In genomic region chr12:64737539-64737938, GRCh38 we compare ENCODE assay signal across 13 cellular contexts. TPM values are rescaled to one million over a fixed set of nuclear protein-coding genes. Genes with fewer than 3 reads are reported as not detected.
DNase-seq lines count a peak whose midpoint lies in the region; ATAC-seq and TF ChIP-seq lines count a peak whose summit lies in the region.
"Had no signal": no experiment of that assay in that cellular context is flagged by ENCODE, and none has a peak within 500 bp of the region (broad histone marks: within the 10 kb centered on the region; RNA-seq: fewer than 3 reads in every experiment).

No MANE protein-coding gene starts in this region.

- H3K36me3 ChIP-seq in tibial nerve (peaks cover 2 to 93% (median 3%) of the 10 kb centered on the region in 3 donors), lower lobe of right lung (peaks cover 96% of the 10 kb centered on the region)

- ATAC-seq in T-cell (replicated peaks in 1 of 4) = peak; percentile 54 to 87 (median 74)
- peak; percentile 84 for ATAC-seq in activated naive CD8-positive, alpha-beta T cell treated with anti-CD3 and anti-CD28 coated beads, Interleukin-2, amount 10 ng/mL, durations not matched to agents 7 days and 5 days (ENCODE audit: low read depth)
- ATAC-seq in lower lobe of right lung = no peak
- ATAC-seq in GM21825 (IDR thresholded peaks at IDR 0.05; ENCODE audit: unreplicated experiment) = no peak
- ATAC-seq: heart right ventricle had no signal

- TF ChIP-seq EP300 in tibial nerve (IDR thresholded peaks at IDR 0.05) = no peak

- H3K9me3 ChIP-seq in tibial nerve = no peaks in the 10 kb centered on the region
- no peaks in the 10 kb centered on the region for H3K9me3 ChIP-seq in lower lobe of right lung
- H3K9me3 ChIP-seq: heart right ventricle had no signal

- POLR2A ChIA-PET in T-cell (lab: Charles Lee) = interaction anchor here in 1 of 2 donors (0.6 kb wide), 1 partner anchor 69 kb away, joined by 6 read pairs; no protein-coding TSS in a partner anchor
- POLR2A ChIA-PET in activated naive CD8-positive, alpha-beta T cell treated with anti-CD3 and anti-CD28 coated beads, Interleukin-2, amount 10 ng/mL, durations not matched to agents 7 days and 5 days (lab: Charles Lee) = no interaction called here

- no peak for TF ChIP-seq POLR2A in tibial nerve (IDR thresholded peaks at IDR 0.05)

- intact Hi-C loops in lower lobe of right lung (cut with DNase I) = no loop called here

- H3K36me3 Mint-ChIP-seq in T-cell = peaks cover 72% of the 10 kb centered on the region
- peaks cover 45% of the 10 kb centered on the region for H3K36me3 Mint-ChIP-seq in activated naive CD8-positive, alpha-beta T cell treated with anti-CD3 and anti-CD28 coated beads, Interleukin-2, amount 10 ng/mL, durations not matched to agents 7 days and 5 days

- H3K27me3 ChIP-seq in tibial nerve (no peaks in the 10 kb centered on the region), lower lobe of right lung (ENCODE audit: low read depth) (no peaks in the 10 kb centered on the region)
- H3K27me3 ChIP-seq: heart right ventricle had no signal

- no peaks in the 10 kb centered on the region for H3K9me3 Mint-ChIP-seq in T-cell
- no peaks in the 10 kb centered on the region for H3K9me3 Mint-ChIP-seq in activated naive CD8-positive, alpha-beta T cell treated with anti-CD3 and anti-CD28 coated beads, Interleukin-2, amount 10 ng/mL, durations not matched to agents 7 days and 5 days
- H3K9me3 Mint-ChIP-seq: CD14-positive monocyte; dendritic cell treated with granulocyte-macrophage colony-stimulating factor and Interleukin-4, amounts not matched to agents 40 ng/mL and 50 ng/mL, for 4 days had no signal

- no peak overlapping the region for H3K4me3 Mint-ChIP-seq in T-cell
- no peak overlapping the region for H3K4me3 Mint-ChIP-seq in activated naive CD8-positive, alpha-beta T cell treated with anti-CD3 and anti-CD28 coated beads, Interleukin-2, amount 10 ng/mL, durations not matched to agents 7 days and 5 days
- H3K4me3 Mint-ChIP-seq: CD14-positive monocyte; dendritic cell treated with granulocyte-macrophage colony-stimulating factor and Interleukin-4, amounts not matched to agents 40 ng/mL and 50 ng/mL, for 4 days had no signal

- H3K27ac ChIP-seq in tibial nerve = no peak overlapping the region
- H3K27ac ChIP-seq in lower lobe of right lung = no peak overlapping the region
- H3K27ac ChIP-seq: heart right ventricle had no signal

- CTCF ChIA-PET in T-cell (lab: Charles Lee) = interaction anchor here in 1 of 2 donors (0.6 to 1.0 kb wide), 3 partner anchors 39 to 131 kb away, joined by 3 to 5 read pairs (median 3); no protein-coding TSS in a partner anchor

- TF ChIP-seq CTCF in tibial nerve (IDR thresholded peaks at IDR 0.05) (no peak), lower lobe of right lung (IDR thresholded peaks at IDR 0.05) (no peak), GM10266 (IDR thresholded peaks at IDR 0.05; ENCODE audit: control insufficient read depth, insufficient read depth, low read depth, missing control alignments) (no peak)

- DNase-seq in stimulated activated naive CD4-positive, alpha-beta T cell treated with Interleukin-2 at 50 U/mL for 16 hours (lab: John Stamatoyannopoulos, UW) = peak; percentile 24
- no peak for DNase-seq in stimulated activated naive CD4-positive, alpha-beta T cell (lab: John Stamatoyannopoulos, UW)
- DNase-seq in T-cell = peak in 9 of 34 experiments; percentile 4 to 26 (median 14)
- no peak for DNase-seq in activated naive CD8-positive, alpha-beta T cell treated with anti-CD3 and anti-CD28 coated beads, Interleukin-2, amount 10 ng/mL, durations not matched to agents 7 days and 5 days
- no peak for DNase-seq in tibial nerve (ENCODE audit: low spot score in 2 of 2)
- no peak for DNase-seq in lower lobe of right lung
- DNase-seq in GM10266 (ENCODE audit: extremely low spot score) = no peak
- DNase-seq: activated CD8-positive, alpha-beta memory T cell treated with anti-CD3 and anti-CD28 coated beads, Interleukin-2, amount 50 U/mL, for 4 hours; heart right ventricle; NCI-H187 had no signal

- H3K4me1 Mint-ChIP-seq in T-cell = peaks cover 9 to 14% (median 11%) of the 10 kb centered on the region in 3 donors
- H3K4me1 Mint-ChIP-seq in activated naive CD8-positive, alpha-beta T cell treated with anti-CD3 and anti-CD28 coated beads, Interleukin-2, amount 10 ng/mL, durations not matched to agents 7 days and 5 days = peaks cover 17% of the 10 kb centered on the region

- no peaks in the 10 kb centered on the region for H3K27me3 Mint-ChIP-seq in T-cell
- H3K27me3 Mint-ChIP-seq in activated naive CD8-positive, alpha-beta T cell treated with anti-CD3 and anti-CD28 coated beads, Interleukin-2, amount 10 ng/mL, durations not matched to agents 7 days and 5 days = no peaks in the 10 kb centered on the region
- H3K27me3 Mint-ChIP-seq: dendritic cell treated with granulocyte-macrophage colony-stimulating factor and Interleukin-4, amounts not matched to agents 40 ng/mL and 50 ng/mL, for 4 days had no signal

- H3K4me3 ChIP-seq in tibial nerve (no peak overlapping the region), lower lobe of right lung (no peak overlapping the region)
- H3K4me3 ChIP-seq: heart right ventricle had no signal

- 58 to 88% methylated on average over 1 of the region's 1 CpG for WGBS in tibial nerve, 2 donors

- H3K27ac Mint-ChIP-seq in T-cell = peak overlapping the region; percentile 68 to 83
- H3K27ac Mint-ChIP-seq in activated naive CD8-positive, alpha-beta T cell treated with anti-CD3 and anti-CD28 coated beads, Interleukin-2, amount 10 ng/mL, durations not matched to agents 7 days and 5 days = peak overlapping the region; percentile 66
- H3K27ac Mint-ChIP-seq: dendritic cell treated with granulocyte-macrophage colony-stimulating factor and Interleukin-4, amounts not matched to agents 40 ng/mL and 50 ng/mL, for 4 days had no signal

- H3K4me1 ChIP-seq in tibial nerve (no peaks in the 10 kb centered on the region), lower lobe of right lung (no peaks in the 10 kb centered on the region)

RNA-seq across cellular contexts. Expression of gene GNS, which starts 21.7 kb away (rescaled TPM):
- total RNA-seq in T-cell (10 to 100 TPM; 22.9 to 29.4 (median 25.5) TPM), tibial nerve (10 to 100 TPM; 72.2 to 88.4 (median 81.4) TPM), lower lobe of right lung (199 TPM)
- total RNA-seq in activated naive CD8-positive, alpha-beta T cell treated with anti-CD3 and anti-CD28 coated beads, Interleukin-2, amount 10 ng/mL, durations not matched to agents 7 days and 5 days = 10 to 100 TPM; 28.6 to 32.0 TPM

Comparison
In these comparisons a context has a peak if more than half of its experiments do, and no peak if none do; other contexts are left out.
1. ATAC-seq: peak in T-cell (4 of 4) and activated naive CD8-positive, alpha-beta T cell treated with anti-CD3 and anti-CD28 coated beads, Interleukin-2, amount 10 ng/mL, durations not matched to agents 7 days and 5 days (single experiment); none in lower lobe of right lung (0 of 2) and GM21825 (single experiment).